ENCODE assay signal across 8 cellular contexts in the genomic region with DNA sequence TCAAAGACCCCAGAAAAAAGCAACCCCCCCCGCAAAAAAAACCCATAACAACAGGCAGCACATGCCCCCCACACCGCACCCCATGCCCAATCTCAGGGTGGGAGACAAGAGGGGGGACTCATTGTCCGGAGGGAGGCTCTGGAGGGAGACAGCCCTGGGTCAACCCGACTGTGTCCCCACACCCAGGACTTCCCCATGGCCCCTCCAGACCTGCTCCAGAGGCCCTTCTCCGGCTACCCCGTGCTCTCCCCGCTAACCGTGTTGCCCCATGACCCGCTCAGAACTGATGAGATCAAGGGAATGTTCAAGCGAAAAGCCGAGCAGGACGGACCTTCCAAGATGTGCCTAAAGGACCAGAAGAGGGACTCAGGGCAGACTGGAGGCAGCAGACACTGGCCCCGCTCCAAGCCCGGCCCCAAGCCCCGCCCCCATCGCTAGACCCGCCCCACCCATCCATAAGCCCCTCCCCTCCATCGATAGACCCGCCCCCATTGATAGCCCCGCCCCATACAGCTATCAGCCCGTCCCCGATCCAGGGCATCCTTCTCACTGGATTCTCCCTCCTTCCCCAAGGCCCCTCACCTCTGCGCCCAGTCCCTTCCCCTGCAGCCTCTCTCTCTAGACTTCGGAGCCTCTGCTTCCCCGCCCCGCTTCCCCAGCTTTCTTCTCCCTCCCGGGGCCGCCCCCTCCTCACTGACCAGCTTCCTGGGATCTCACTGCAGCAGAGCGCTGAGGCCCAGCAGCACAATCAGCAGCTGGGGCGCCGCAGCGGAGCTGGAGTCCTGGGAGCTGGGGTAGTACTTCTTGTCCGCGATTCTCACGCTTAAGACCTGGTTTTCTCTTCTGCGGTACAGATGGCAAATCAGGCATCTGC. TPM values are rescaled to one million over a fixed set of nuclear protein-coding genes. Genes with fewer than 3 reads are reported as not detected.
DNase-seq lines count a peak whose midpoint lies in the region; ATAC-seq and TF ChIP-seq lines count a peak whose summit lies in the region.

No MANE protein-coding gene starts in this region.

- no peaks in the 10 kb centered on the region for H3K27me3 ChIP-seq in BE2C
- H3K27me3 ChIP-seq in KMS-11 (ENCODE audit: insufficient read depth, low read depth) = no peaks in the 10 kb centered on the region
- H3K27me3 ChIP-seq in iPS-18a (ENCODE audit: control insufficient read depth, insufficient read depth, low read length) = no peaks in the 10 kb centered on the region

- peak overlapping the region; percentile 49 for H3K4me3 ChIP-seq in BE2C (ENCODE audit: low read depth, low read length)
- no peak overlapping the region for H3K4me3 ChIP-seq in KMS-11 (IDR thresholded peaks at IDR 0.05; ENCODE audit: insufficient read depth, low read depth, low read length)
- H3K4me3 ChIP-seq in iPS-18a (ENCODE audit: low read length) = peak overlapping the region; percentile 75

- H3K4me3 Mint-ChIP-seq in activated T-cell treated with anti-CD3 and anti-CD28 coated beads, Interleukin-2, amount 50 U/mL, for 24 hours = peak overlapping the region; percentile 81
- peak overlapping the region; percentile 89 for H3K4me3 Mint-ChIP-seq in stimulated activated naive CD8-positive, alpha-beta T cell treated with anti-CD3 and anti-CD28 coated beads, Interleukin-15, Interleukin-2, amounts not matched to agents 100 ng/mL and 50 ng/mL, for 24 hours

- H3K27ac ChIP-seq in KMS-11 (peak overlapping the region; percentile 14; the same call in 1 of the 2 replicates), iPS-18a (ENCODE audit: low read length) (peak overlapping the region; percentile 94)

- H3K4me1 ChIP-seq in BE2C = peaks cover 22% of the 10 kb centered on the region
- peaks cover 33% of the 10 kb centered on the region for H3K4me1 ChIP-seq in KMS-11 (ENCODE audit: low read depth, poor library complexity, severe bottlenecking)
- peaks cover 10% of the 10 kb centered on the region for H3K4me1 ChIP-seq in iPS-18a (ENCODE audit: control insufficient read depth, low read depth, low read length)

- peaks cover 32% of the 10 kb centered on the region for H3K79me2 ChIP-seq in KMS-11 (ENCODE audit: insufficient read depth, low read depth)

- peaks cover 47% of the 10 kb centered on the region for H3K4me1 Mint-ChIP-seq in activated T-cell treated with anti-CD3 and anti-CD28 coated beads, Interleukin-2, amount 50 U/mL, for 24 hours (ENCODE audit: low read depth)
- H3K4me1 Mint-ChIP-seq in stimulated activated naive CD8-positive, alpha-beta T cell treated with anti-CD3 and anti-CD28 coated beads, Interleukin-15, Interleukin-2, amounts not matched to agents 100 ng/mL and 50 ng/mL, for 24 hours (ENCODE audit: low read depth) = peaks cover 26% of the 10 kb centered on the region

- no peaks in the 10 kb centered on the region for H3K27me3 Mint-ChIP-seq in activated T-cell treated with anti-CD3 and anti-CD28 coated beads, Interleukin-2, amount 50 U/mL, for 24 hours
- H3K27me3 Mint-ChIP-seq in stimulated activated naive CD8-positive, alpha-beta T cell treated with anti-CD3 and anti-CD28 coated beads, Interleukin-15, Interleukin-2, amounts not matched to agents 100 ng/mL and 50 ng/mL, for 24 hours = no peaks in the 10 kb centered on the region

- DNase-seq in BE2C (peak; percentile 80), glomerular visceral epithelial cell (ENCODE audit: extremely low spot score) (no peak)
- DNase-seq in activated T-cell treated with anti-CD3 and anti-CD28 coated beads, Interleukin-2, amount 50 U/mL, for 24 hours = peak; percentile 67

- H4K20me1 ChIP-seq in KMS-11 (ENCODE audit: insufficient read depth) = 0 out of 2 replicates have a peak, but pooled peaks cover 7% of the 10 kb centered on the region

- ATAC-seq in GM19035 (IDR thresholded peaks at IDR 0.05; ENCODE audit: unreplicated experiment) = no peak
- ATAC-seq in HG02759 (IDR thresholded peaks at IDR 0.05; ENCODE audit: unreplicated experiment) = no peak

- TF ChIP-seq CTCF in BE2C (IDR thresholded peaks at IDR 0.05; ENCODE audit: low read depth, low read length) (no peak), KMS-11 (conservative IDR thresholded peaks at IDR 0.05; ENCODE audit: low read depth, low read length) (no peak)

- H3K36me3 ChIP-seq in BE2C = no peaks in the 10 kb centered on the region
- H3K36me3 ChIP-seq in KMS-11 (ENCODE audit: insufficient read depth) = no peaks in the 10 kb centered on the region
- no peaks in the 10 kb centered on the region for H3K36me3 ChIP-seq in iPS-18a (ENCODE audit: control insufficient read depth, low read depth, low read length)

- H3K27ac Mint-ChIP-seq in activated T-cell treated with anti-CD3 and anti-CD28 coated beads, Interleukin-2, amount 50 U/mL, for 24 hours = peak overlapping the region; percentile 69
- H3K27ac Mint-ChIP-seq in stimulated activated naive CD8-positive, alpha-beta T cell treated with anti-CD3 and anti-CD28 coated beads, Interleukin-15, Interleukin-2, amounts not matched to agents 100 ng/mL and 50 ng/mL, for 24 hours = peak overlapping the region; percentile 49

- H3K9me3 ChIP-seq in BE2C = no peaks in the 10 kb centered on the region
- no peaks in the 10 kb centered on the region for H3K9me3 ChIP-seq in iPS-18a (ENCODE audit: control insufficient read depth, low read depth, low read length)

- no peak overlapping the region for H2AFZ ChIP-seq in KMS-11 (ENCODE audit: low read depth)

- H3K9me3 Mint-ChIP-seq in activated T-cell treated with anti-CD3 and anti-CD28 coated beads, Interleukin-2, amount 50 U/mL, for 24 hours = no peaks in the 10 kb centered on the region
- no peaks in the 10 kb centered on the region for H3K9me3 Mint-ChIP-seq in stimulated activated naive CD8-positive, alpha-beta T cell treated with anti-CD3 and anti-CD28 coated beads, Interleukin-15, Interleukin-2, amounts not matched to agents 100 ng/mL and 50 ng/mL, for 24 hours

- H3K36me3 Mint-ChIP-seq in activated T-cell treated with anti-CD3 and anti-CD28 coated beads, Interleukin-2, amount 50 U/mL, for 24 hours (ENCODE audit: low read depth) = peaks cover 52% of the 10 kb centered on the region
- H3K36me3 Mint-ChIP-seq in stimulated activated naive CD8-positive, alpha-beta T cell treated with anti-CD3 and anti-CD28 coated beads, Interleukin-15, Interleukin-2, amounts not matched to agents 100 ng/mL and 50 ng/mL, for 24 hours (ENCODE audit: low read depth) = peaks cover 28% of the 10 kb centered on the region

- H3K4me2 ChIP-seq in KMS-11 = peak overlapping the region; percentile 81

- H3K9ac ChIP-seq in KMS-11 (no peak overlapping the region), iPS-18a (ENCODE audit: low read length) (peak overlapping the region; percentile 90)

RNA-seq across cellular contexts. Expression of gene BST2, which starts 2.2 kb away (rescaled TPM):
- 5.5 TPM for polyA plus RNA-seq in BE2C (2012; ENCODE audit: insufficient read depth, insufficient read length, low read depth)

RNA-seq across cellular contexts. Expression of gene CCDC194, which starts 9.2 kb away (rescaled TPM):
- not detected for polyA plus RNA-seq in BE2C (2012; ENCODE audit: insufficient read depth, insufficient read length, low read depth)

RNA-seq across cellular contexts. Expression of gene MVB12A, which starts 16.6 kb away (rescaled TPM):
- 208 TPM for polyA plus RNA-seq in BE2C (2012; ENCODE audit: insufficient read depth, insufficient read length, low read depth)

RNA-seq across cellular contexts. Expression of gene PLVAP, which starts 26.1 kb away (rescaled TPM):
- not detected for polyA plus RNA-seq in BE2C (2012; ENCODE audit: insufficient read depth, insufficient read length, low read depth)

RNA-seq across cellular contexts. Expression of gene TMEM221, which starts 45.2 kb away (rescaled TPM):
- not detected for polyA plus RNA-seq in BE2C (2012; ENCODE audit: insufficient read depth, insufficient read length, low read depth)
